ENCODE assay signal across 8 cellular contexts in genomic region chr5:119070828-119071572, GRCh38. TPM values are rescaled to one million over a fixed set of nuclear protein-coding genes. Genes with fewer than 3 reads are reported as not detected.
DNase-seq lines count a peak whose midpoint lies in the region; ATAC-seq and TF ChIP-seq lines count a peak whose summit lies in the region.

Gene DMXL1, plus strand, starts transcription at chr5:119071087. Its CDS starts 483 bp downstream, at chr5:119071570.

- no peaks in the 10 kb centered on the region for H3K9me3 Mint-ChIP-seq in WTC11

- H3K27me3 ChIP-seq in smooth muscle cell (ENCODE audit: low read depth) = no peaks in the 10 kb centered on the region

- peak within 1 kb of the TSS; percentile 100 for H3K27ac Mint-ChIP-seq in WTC11

- no peaks in the 10 kb centered on the region for H4K20me1 ChIP-seq in smooth muscle cell (ENCODE audit: low read depth)

- CTCF ChIA-PET in WTC11 (lab: Charles Lee) = interaction anchor here (0.6 to 2.0 kb wide), 5 partner anchors 8 to 83 kb away, joined by 3 to 8 read pairs (median 4); partner anchors contain the start of gene DTWD2

- peak within 1 kb of the TSS; percentile 98 to 99 for H3K4me3 ChIP-seq in cardiac fibroblast (replicated peaks in 1 of 2; ENCODE audit: low read depth in 2 of 2, low read length in 2 of 2)
- peak within 1 kb of the TSS; percentile 66 for H3K4me3 ChIP-seq in smooth muscle cell

- H3K4me2 ChIP-seq in smooth muscle cell = peak within 1 kb of the TSS; percentile 88

- under 1% methylated on average over 47 of the region's 70 CpGs for WGBS in smooth muscle cell (ENCODE audit: low lambda C conversion rate)

- H3K27ac ChIP-seq in smooth muscle cell (ENCODE audit: low read depth) = peak within 1 kb of the TSS; percentile 78

- H3K36me3 Mint-ChIP-seq in WTC11 = no peaks in the 10 kb centered on the region

- H3K79me2 ChIP-seq in smooth muscle cell (ENCODE audit: low read depth) = peaks cover 47% of the 10 kb centered on the region

- in situ Hi-C loops in ACHN (cut with HindIII; ENCODE audit: low pct_ligation_motif_present, low pct_unique_long_range_greater_than_20kb, low sequenced_read_pairs) = no loop called here

- no peak for TF ChIP-seq CTCF in WTC11 (IDR thresholded peaks at IDR 0.05)
- no peak for TF ChIP-seq CTCF in cardiac fibroblast (IDR thresholded peaks at IDR 0.05; ENCODE audit: low read depth, low read length)
- no peak for TF ChIP-seq CTCF in smooth muscle cell (IDR thresholded peaks at IDR 0.05; ENCODE audit: borderline replicate concordance, insufficient read depth, poor library complexity, severe bottlenecking)

- H3K9ac ChIP-seq in smooth muscle cell (ENCODE audit: low read depth) = peak within 1 kb of the TSS; percentile 84

- H3K36me3 ChIP-seq in smooth muscle cell (ENCODE audit: low read depth) = no peaks in the 10 kb centered on the region

- H3K27me3 Mint-ChIP-seq in WTC11 (ENCODE audit: low read depth) = no peaks in the 10 kb centered on the region

- H3K4me1 Mint-ChIP-seq in WTC11 = peaks cover 29% of the 10 kb centered on the region

- H3K4me3 Mint-ChIP-seq in WTC11 = peak within 1 kb of the TSS; percentile 92

- peak within 1 kb of the TSS; percentile 92 for H2AFZ ChIP-seq in smooth muscle cell (ENCODE audit: low read depth)

- H3K9me3 ChIP-seq in smooth muscle cell (replicated peaks; ENCODE audit: low read depth) = no peaks in the 10 kb centered on the region

- peaks cover 8% of the 10 kb centered on the region for H3K4me1 ChIP-seq in smooth muscle cell (ENCODE audit: low read depth)

- DNase-seq in ACHN = peak; percentile 99
- peak; percentile 99 for DNase-seq in NCI-H226
- peak; percentile 99 for DNase-seq in WTC11 (ENCODE audit: low spot score)
- peak; percentile 99 to 100 for DNase-seq in cardiac fibroblast (ENCODE audit: low read depth in 2 of 2)
- peak; percentile 84 for DNase-seq in iPS-NIHi7 (ENCODE audit: extremely low spot score)
- DNase-seq in smooth muscle cell (lab: John Stamatoyannopoulos, UW; ENCODE audit: unreplicated experiment) = peak; percentile 86

- H3F3A ChIP-seq in smooth muscle cell (ENCODE audit: low read depth) = no peaks in the 10 kb centered on the region

- POLR2A ChIA-PET in WTC11 (lab: Charles Lee) = interaction anchor here (0.5 to 2.2 kb wide), 9 partner anchors 9 to 1127 kb away, joined by 3 to 31 read pairs (median 5); partner anchors contain the start of gene TNFAIP8

- peak; percentile 84 for ATAC-seq in GM18909 (IDR thresholded peaks at IDR 0.05; ENCODE audit: poor library complexity, unreplicated experiment)
- ATAC-seq in HG03175 (IDR thresholded peaks at IDR 0.05; ENCODE audit: unreplicated experiment) = peak; percentile 78
- ATAC-seq in WTC11 = peak; percentile 89

TF ChIP-seq in WTC11, 78 proteins besides CTCF, POLR2A, EP300 and RAD21 (continues in another document):
- no peak for TF ChIP-seq PREB (CRISPR knock-in tag; IDR thresholded peaks at IDR 0.05; ENCODE audit: borderline replicate concordance)
- peak; percentile 53 for TF ChIP-seq FOXP4 (CRISPR knock-in tag; IDR thresholded peaks at IDR 0.05)
- peak; percentile 66; the same call in 1 of the 2 replicates for TF ChIP-seq FOXK1 (CRISPR knock-in tag; IDR thresholded peaks at IDR 0.05)
- no peak for TF ChIP-seq ELF4 (CRISPR knock-in tag; IDR thresholded peaks at IDR 0.05; ENCODE audit: low read depth)
- TF ChIP-seq KAT7 (CRISPR knock-in tag; IDR thresholded peaks at IDR 0.05; ENCODE audit: borderline replicate concordance) = peak; percentile 95; the same call in 1 of the 2 replicates
- TF ChIP-seq MLX (CRISPR knock-in tag; IDR thresholded peaks at IDR 0.05) = no peak
- TF ChIP-seq USF1 (CRISPR knock-in tag; IDR thresholded peaks at IDR 0.05) = no peak
- TF ChIP-seq ATF1 (CRISPR knock-in tag; IDR thresholded peaks at IDR 0.05) = no peak
- TF ChIP-seq ZNF219 (CRISPR knock-in tag; IDR thresholded peaks at IDR 0.05; ENCODE audit: borderline replicate concordance) = no peak; the same call in 1 of the 2 replicates
- TF ChIP-seq ZNF263 (CRISPR knock-in tag; IDR thresholded peaks at IDR 0.05; ENCODE audit: low read depth) = no peak
- no peak; the same call in 1 of the 2 replicates for TF ChIP-seq TCF7 (CRISPR knock-in tag; IDR thresholded peaks at IDR 0.05; ENCODE audit: low read depth)
- TF ChIP-seq E2F5 (CRISPR knock-in tag; IDR thresholded peaks at IDR 0.05) = peak; percentile 59; the same call in 1 of the 2 replicates
- no peak for TF ChIP-seq ERG (CRISPR knock-in tag; IDR thresholded peaks at IDR 0.05)
- TF ChIP-seq FOXJ3 (CRISPR knock-in tag; IDR thresholded peaks at IDR 0.05; ENCODE audit: borderline replicate concordance) = no peak
- TF ChIP-seq ZNF138 (CRISPR knock-in tag; conservative IDR thresholded peaks at IDR 0.05) = no peak
- TF ChIP-seq NFATC4 (CRISPR knock-in tag; IDR thresholded peaks at IDR 0.05) = no peak
- TF ChIP-seq GABPB1 (CRISPR knock-in tag; IDR thresholded peaks at IDR 0.05) = peak; percentile 35; the same call in 1 of the 2 replicates
- TF ChIP-seq ESRRA (CRISPR knock-in tag; IDR thresholded peaks at IDR 0.05; ENCODE audit: borderline replicate concordance) = no peak
- peak; percentile 78 for TF ChIP-seq NFYB (CRISPR knock-in tag; conservative IDR thresholded peaks at IDR 0.05; ENCODE audit: low read depth)
- no peak for TF ChIP-seq PRRX2 (CRISPR knock-in tag; IDR thresholded peaks at IDR 0.05)
- no peak; the same call in 1 of the 2 replicates for TF ChIP-seq MAX (CRISPR knock-in tag; IDR thresholded peaks at IDR 0.05)
- peak; percentile 30; the same call in 1 of the 2 replicates for TF ChIP-seq ZMAT4 (CRISPR knock-in tag; IDR thresholded peaks at IDR 0.05)

RNA-seq across cellular contexts. Expression of gene DMXL1, which starts in this region (rescaled TPM):
- 40.6 to 44.0 TPM (median 43.7 TPM) in 3 replicates for total RNA-seq in WTC11 (2021)
- 59.3 and 76.0 TPM in 2 replicates for total RNA-seq in smooth muscle cell
- polyA plus RNA-seq in smooth muscle cell = 9.6 TPM in 2 replicates

Comparison
In these comparisons a context has a peak if more than half of its experiments do, and no peak if none do; other contexts are left out.
1. Peak in every context shown above with its lines: DNase-seq, ATAC-seq, H3K4me3 ChIP-seq and H3K27ac ChIP-seq.